Comparison of ENCODE assay signal across 10 cellular contexts in genomic region chr17:49997256-49997735, GRCh38. TPM values are rescaled to one million over a fixed set of nuclear protein-coding genes. Genes with fewer than 3 reads are reported as not detected.
A peak's percentile ranks its signal among the peaks of the same experiment; 100 is the strongest.
DNase-seq lines count a peak whose midpoint lies in the region; ATAC-seq and TF ChIP-seq lines count a peak whose summit lies in the region.
"Had no signal": no experiment of that assay in that cellular context is flagged by ENCODE, and none has a peak within 500 bp of the region (broad histone marks: within the 10 kb centered on the region; RNA-seq: fewer than 3 reads in every experiment).

No MANE protein-coding gene starts in this region.

- no peak overlapping the region for H3K27ac ChIP-seq in RWPE2 (ENCODE audit: poor library complexity, severe bottlenecking)
- H3K27ac ChIP-seq in hepatocyte = no peak overlapping the region
- H3K27ac ChIP-seq in adrenal gland = no peak overlapping the region
- H3K27ac ChIP-seq: transverse colon had no signal

- no peak overlapping the region for H3K27ac Mint-ChIP-seq in activated naive CD8-positive, alpha-beta T cell
- H3K27ac Mint-ChIP-seq in activated naive CD8-positive, alpha-beta T cell treated with anti-CD3 and anti-CD28 coated beads, Interleukin-2, amount 50 U/mL, for 24 hours = no peak overlapping the region
- no peak overlapping the region for H3K27ac Mint-ChIP-seq in stimulated activated naive B cell treated with anti-CD40 and anti-IgM and Interleukin-4, amounts not matched to agents 10 μg/mL and 1 μg/mL and 100 μg/mL, for 72 hours

- intact Hi-C loops in adrenal gland (cut with DNase I) = loop anchor here (2.0 to 10.0 kb wide), 7 partner anchors 100 to 432 kb away; partner anchors contain the start of genes NXPH3 (in 1 of the 2) and SLC35B1 (in 1 of the 2)

- no peaks in the 10 kb centered on the region for H3K79me2 ChIP-seq in hepatocyte

- no peaks in the 10 kb centered on the region for H4K20me1 ChIP-seq in hepatocyte (ENCODE audit: insufficient read depth, poor library complexity, severe bottlenecking)

- H3K27me3 ChIP-seq in RWPE2 (ENCODE audit: insufficient read depth, poor library complexity, severe bottlenecking) (peaks cover 10% of the 10 kb centered on the region), hepatocyte (peaks cover 83% of the 10 kb centered on the region), adrenal gland (peaks cover 65% of the 10 kb centered on the region)

- peak overlapping the region; percentile 26 for H3K4me3 ChIP-seq in RWPE2 (ENCODE audit: severe bottlenecking)
- H3K4me3 ChIP-seq in hepatocyte = no peak overlapping the region
- H3K4me3 ChIP-seq in foreskin fibroblast (ENCODE audit: low read depth in 1 of 2, low read length in 2 of 2) = no peak overlapping the region
- H3K4me3 ChIP-seq in adrenal gland = no peak overlapping the region

- TF ChIP-seq POLR2A in adrenal gland (IDR thresholded peaks at IDR 0.05) = no peak

- H3K9me3 ChIP-seq in RWPE2 (ENCODE audit: severe bottlenecking) = no peaks in the 10 kb centered on the region
- no peaks in the 10 kb centered on the region for H3K9me3 ChIP-seq in hepatocyte (ENCODE audit: low read depth)
- no peaks in the 10 kb centered on the region for H3K9me3 ChIP-seq in adrenal gland (replicated peaks in 1 of 3)
- H3K9me3 ChIP-seq: transverse colon had no signal

- no peaks in the 10 kb centered on the region for H3K9me2 ChIP-seq in hepatocyte (replicated peaks; ENCODE audit: insufficient read depth)

- no peaks in the 10 kb centered on the region for H3K36me3 Mint-ChIP-seq in activated naive CD8-positive, alpha-beta T cell
- no peaks in the 10 kb centered on the region for H3K36me3 Mint-ChIP-seq in activated naive CD8-positive, alpha-beta T cell treated with anti-CD3 and anti-CD28 coated beads, Interleukin-2, amount 50 U/mL, for 24 hours (ENCODE audit: low read depth)
- peaks cover 0 to 3% of the 10 kb centered on the region in 2 donors for H3K36me3 Mint-ChIP-seq in stimulated activated naive B cell treated with anti-CD40 and anti-IgM and Interleukin-4, amounts not matched to agents 10 μg/mL and 1 μg/mL and 100 μg/mL, for 72 hours

- H3K9me3 Mint-ChIP-seq in activated naive CD8-positive, alpha-beta T cell (ENCODE audit: low read depth) = no peaks in the 10 kb centered on the region
- H3K9me3 Mint-ChIP-seq in activated naive CD8-positive, alpha-beta T cell treated with anti-CD3 and anti-CD28 coated beads, Interleukin-2, amount 50 U/mL, for 24 hours = no peaks in the 10 kb centered on the region
- H3K9me3 Mint-ChIP-seq in stimulated activated naive B cell treated with anti-CD40 and anti-IgM and Interleukin-4, amounts not matched to agents 10 μg/mL and 1 μg/mL and 100 μg/mL, for 72 hours = no peaks in the 10 kb centered on the region

- no peak for TF ChIP-seq CTCF in RWPE2 (IDR thresholded peaks at IDR 0.05; ENCODE audit: poor library complexity, severe bottlenecking)
- TF ChIP-seq CTCF in hepatocyte (IDR thresholded peaks at IDR 0.05; ENCODE audit: poor library complexity) = no peak
- TF ChIP-seq CTCF in foreskin fibroblast (IDR thresholded peaks at IDR 0.05; ENCODE audit: low read depth, low read length) = no peak
- no peak for TF ChIP-seq CTCF in adrenal gland (IDR thresholded peaks at IDR 0.05)

- H3K36me3 ChIP-seq in RWPE2 (ENCODE audit: low read depth) (no peaks in the 10 kb centered on the region), hepatocyte (replicated peaks; ENCODE audit: insufficient read depth, low read depth) (no peaks in the 10 kb centered on the region), adrenal gland (replicated peaks in 1 of 2) (no peaks in the 10 kb centered on the region)
- H3K36me3 ChIP-seq: transverse colon had no signal

- H3K4me3 Mint-ChIP-seq in activated naive CD8-positive, alpha-beta T cell = peak overlapping the region; percentile 58
- no peak overlapping the region for H3K4me3 Mint-ChIP-seq in activated naive CD8-positive, alpha-beta T cell treated with anti-CD3 and anti-CD28 coated beads, Interleukin-2, amount 50 U/mL, for 24 hours
- H3K4me3 Mint-ChIP-seq in stimulated activated naive B cell treated with anti-CD40 and anti-IgM and Interleukin-4, amounts not matched to agents 10 μg/mL and 1 μg/mL and 100 μg/mL, for 72 hours = peak overlapping the region; percentile 39 to 59

- H3K4me1 ChIP-seq in RWPE2 (ENCODE audit: insufficient read depth, poor library complexity, severe bottlenecking) (peaks cover 10% of the 10 kb centered on the region), hepatocyte (ENCODE audit: insufficient read depth) (peaks cover 22% of the 10 kb centered on the region), adrenal gland (replicated peaks in 1 of 2) (peaks cover 19 to 28% of the 10 kb centered on the region in 2 donors)

- H2AFZ ChIP-seq in hepatocyte = no peak overlapping the region

- no peak for ATAC-seq in activated naive CD8-positive, alpha-beta T cell treated with anti-CD3 and anti-CD28 coated beads, Interleukin-2, amount 50 U/mL, for 24 hours
- ATAC-seq in RWPE2 (ENCODE audit: low read depth) = no peak; the same call in 2 of the 3 replicates
- no peak for ATAC-seq in stimulated activated naive B cell treated with anti-CD40 and anti-IgM and Interleukin-4, amounts not matched to agents 10 μg/mL and 1 μg/mL and 100 μg/mL, for 72 hours (replicated peaks)

- peaks cover 44% of the 10 kb centered on the region for H3K27me3 Mint-ChIP-seq in activated naive CD8-positive, alpha-beta T cell
- peaks cover 73% of the 10 kb centered on the region for H3K27me3 Mint-ChIP-seq in activated naive CD8-positive, alpha-beta T cell treated with anti-CD3 and anti-CD28 coated beads, Interleukin-2, amount 50 U/mL, for 24 hours
- H3K27me3 Mint-ChIP-seq in stimulated activated naive B cell treated with anti-CD40 and anti-IgM and Interleukin-4, amounts not matched to agents 10 μg/mL and 1 μg/mL and 100 μg/mL, for 72 hours = peaks cover 81 to 87% of the 10 kb centered on the region in 2 donors

- peaks cover 30% of the 10 kb centered on the region for H3K4me1 Mint-ChIP-seq in activated naive CD8-positive, alpha-beta T cell (ENCODE audit: low read depth)
- peaks cover 20% of the 10 kb centered on the region for H3K4me1 Mint-ChIP-seq in activated naive CD8-positive, alpha-beta T cell treated with anti-CD3 and anti-CD28 coated beads, Interleukin-2, amount 50 U/mL, for 24 hours
- H3K4me1 Mint-ChIP-seq in stimulated activated naive B cell treated with anti-CD40 and anti-IgM and Interleukin-4, amounts not matched to agents 10 μg/mL and 1 μg/mL and 100 μg/mL, for 72 hours = peaks cover 23 to 41% of the 10 kb centered on the region in 2 donors

- DNase-seq in activated naive CD8-positive, alpha-beta T cell treated with anti-CD3 and anti-CD28 coated beads, Interleukin-2, amount 50 U/mL, for 24 hours = no peak
- no peak for DNase-seq in RWPE2 (ENCODE audit: low spot score)
- no peak for DNase-seq in hepatocyte (ENCODE audit: low spot score)
- no peak for DNase-seq in stimulated activated naive B cell treated with anti-CD40 and anti-IgM and Interleukin-4, amounts not matched to agents 10 μg/mL and 1 μg/mL and 100 μg/mL, for 72 hours
- no peak for DNase-seq in NCI-H774 (lab: John Stamatoyannopoulos, UW)
- no peak for DNase-seq in foreskin fibroblast
- DNase-seq in adrenal gland = no peak
- DNase-seq: occipital lobe had no signal

- peak overlapping the region; percentile 83 for H3K4me2 ChIP-seq in hepatocyte

- WGBS in hepatocyte (ENCODE audit: low lambda C conversion rate, missing lambda C conversion rate) = 39% methylated on average over 7 of the region's 8 CpGs
- 28 to 46% (median 31%) methylated on average over 5 to 8 of the region's 8 CpGs for WGBS in adrenal gland, 4 donors

RNA-seq across cellular contexts. Expression of gene DLX3, which starts 2.3 kb away (rescaled TPM):
- total RNA-seq in hepatocyte = 0.37 and 0.88 TPM in 2 replicates
- 0.55 and 1.1 TPM in 2 replicates for polyA plus RNA-seq in hepatocyte
- under 1 TPM in 5 of 8 donors, not detected in 3; 0.36 to 0.83 (median 0.49) TPM for total RNA-seq in adrenal gland
- polyA plus RNA-seq in adrenal gland = under 1 TPM; 0.07 to 0.24 (median 0.13) TPM
- total RNA-seq: occipital lobe, transverse colon had no signal

RNA-seq across cellular contexts. Expression of gene DLX4, which starts 28.3 kb away (rescaled TPM):
- 0.17 and 0.32 TPM in 2 replicates for total RNA-seq in hepatocyte
- 1.4 and 3.7 TPM in 2 replicates for polyA plus RNA-seq in hepatocyte
- total RNA-seq in adrenal gland = under 1 TPM in 5 of 8 donors, not detected in 3; 0.18 to 0.96 (median 0.27) TPM
- polyA plus RNA-seq in adrenal gland = under 1 TPM; 0.10 to 0.48 (median 0.11) TPM
- total RNA-seq: occipital lobe, transverse colon had no signal

RNA-seq across cellular contexts. Expression of gene ITGA3, which starts 58.6 kb away (rescaled TPM):
- 26.3 and 28.5 TPM in 2 replicates for total RNA-seq in hepatocyte
- polyA plus RNA-seq in hepatocyte = 32.8 and 43.4 TPM in 2 replicates
- total RNA-seq in adrenal gland = 100 to 1,000 TPM in 7 of 8 donors, 10 to 100 TPM in 1; 31.4 to 206 (median 134) TPM
- 100 to 1,000 TPM in 2 of 3 donors, 10 to 100 TPM in 1; 20.9 to 164 (median 116) TPM for polyA plus RNA-seq in adrenal gland
